ENCODE assay signal across 12 cellular contexts in genomic region chr2:174663572-174663971, GRCh38.
DNase-seq lines count a peak whose midpoint lies in the region; ATAC-seq and TF ChIP-seq lines count a peak whose summit lies in the region.
"Had no signal": no experiment of that assay in that cellular context is flagged by ENCODE, and none has a peak within 500 bp of the region (broad histone marks: within the 10 kb centered on the region; RNA-seq: fewer than 3 reads in every experiment).

No MANE protein-coding gene starts in this region.

- no peaks in the 10 kb centered on the region for H3K9me3 Mint-ChIP-seq in activated CD4-positive, alpha-beta memory T cell treated with anti-CD3 and anti-CD28 coated beads, Interleukin-2, amount 10 ng/mL, durations not matched to agents 7 days and 5 days
- H3K9me3 Mint-ChIP-seq: activated CD4-positive, alpha-beta memory T cell treated with anti-CD3 and anti-CD28 coated beads for 36 hours; CD8-positive, alpha-beta T cell had no signal

- H3K4me1 Mint-ChIP-seq in activated CD4-positive, alpha-beta memory T cell treated with anti-CD3 and anti-CD28 coated beads, Interleukin-2, amount 10 ng/mL, durations not matched to agents 7 days and 5 days: peaks cover 33% of the 10 kb centered on the region

- no peak overlapping the region for H3K27ac Mint-ChIP-seq in activated CD4-positive, alpha-beta memory T cell treated with anti-CD3 and anti-CD28 coated beads, Interleukin-2, amount 10 ng/mL, durations not matched to agents 7 days and 5 days
- H3K27ac Mint-ChIP-seq: activated CD4-positive, alpha-beta memory T cell treated with anti-CD3 and anti-CD28 coated beads for 36 hours; activated naive CD8-positive, alpha-beta T cell; CD8-positive, alpha-beta T cell had no signal

- no peaks in the 10 kb centered on the region for H3K9me3 ChIP-seq in SK-N-MC (ENCODE audit: low read depth, low read length)

- H3K27me3 ChIP-seq in rectal smooth muscle tissue (ENCODE audit: control insufficient read depth, insufficient read depth, low read length): no peaks in the 10 kb centered on the region

- peak overlapping the region; percentile 39 for H3K9ac ChIP-seq in SK-N-MC (ENCODE audit: insufficient read length)
- no peak overlapping the region for H3K9ac ChIP-seq in rectal smooth muscle tissue (ENCODE audit: low read length)

- H3K4me3 ChIP-seq in SK-N-MC (peak overlapping the region; percentile 57; the same call in 1 of the 2 replicates), fibroblast of the aortic adventitia (ENCODE audit: low read depth, low read length) (no peak overlapping the region), rectal smooth muscle tissue (ENCODE audit: low read length) (no peak overlapping the region)

- no peaks in the 10 kb centered on the region for H3K36me3 ChIP-seq in SK-N-MC (ENCODE audit: insufficient read depth, low read length)
- H3K36me3 ChIP-seq in rectal smooth muscle tissue (ENCODE audit: control insufficient read depth, insufficient read depth, low read length): no peaks in the 10 kb centered on the region

- DNase-seq in AG20443 (ENCODE audit: low spot score): peak; percentile 91
- peak; percentile 59 for DNase-seq in SK-N-MC (ENCODE audit: low read depth, low spot score)
- peak; percentile 96 for DNase-seq in fibroblast of the aortic adventitia (ENCODE audit: low read depth)
- DNase-seq in activated CD4-positive, alpha-beta memory T cell treated with anti-CD3 and anti-CD28 coated beads, Interleukin-2, amount 10 ng/mL, durations not matched to agents 7 days and 5 days: no peak
- no peak for DNase-seq in GM10266 (ENCODE audit: extremely low spot score)
- no peak for DNase-seq in islet precursor cell
- DNase-seq: activated CD4-positive, alpha-beta memory T cell treated with anti-CD3 and anti-CD28 coated beads for 36 hours; CD8-positive, alpha-beta T cell; NCI-H345 had no signal

- peaks cover 6% of the 10 kb centered on the region for H3K36me3 Mint-ChIP-seq in activated CD4-positive, alpha-beta memory T cell treated with anti-CD3 and anti-CD28 coated beads, Interleukin-2, amount 10 ng/mL, durations not matched to agents 7 days and 5 days (ENCODE audit: low read depth)
- H3K36me3 Mint-ChIP-seq: activated CD4-positive, alpha-beta memory T cell treated with anti-CD3 and anti-CD28 coated beads for 36 hours; activated naive CD8-positive, alpha-beta T cell had no signal

- H3K4me1 ChIP-seq in rectal smooth muscle tissue (ENCODE audit: control insufficient read depth, insufficient read depth, low read length): peaks cover 25% of the 10 kb centered on the region

- H3K27me3 Mint-ChIP-seq in activated CD4-positive, alpha-beta memory T cell treated with anti-CD3 and anti-CD28 coated beads, Interleukin-2, amount 10 ng/mL, durations not matched to agents 7 days and 5 days: no peaks in the 10 kb centered on the region
- H3K27me3 Mint-ChIP-seq: activated CD4-positive, alpha-beta memory T cell treated with anti-CD3 and anti-CD28 coated beads for 36 hours; activated naive CD8-positive, alpha-beta T cell had no signal

- peak overlapping the region; percentile 91 for H3K27ac ChIP-seq in SK-N-MC
- peak overlapping the region; percentile 78 for H3K27ac ChIP-seq in rectal smooth muscle tissue (ENCODE audit: low read depth, low read length)

- ATAC-seq in GM21529 (IDR thresholded peaks at IDR 0.05; ENCODE audit: unreplicated experiment): no peak
- ATAC-seq: CD8-positive, alpha-beta T cell had no signal

- CTCF ChIA-PET in activated CD4-positive, alpha-beta memory T cell treated with anti-CD3 and anti-CD28 coated beads, Interleukin-2, amount 10 ng/mL, durations not matched to agents 7 days and 5 days (lab: Charles Lee): no interaction called here

- no peak for TF ChIP-seq CTCF in fibroblast of the aortic adventitia (IDR thresholded peaks at IDR 0.05; ENCODE audit: insufficient read depth, low read length)
- no peak for TF ChIP-seq CTCF in GM10266 (IDR thresholded peaks at IDR 0.05; ENCODE audit: control insufficient read depth, insufficient read depth, low read depth, missing control alignments)

- H3K4me3 Mint-ChIP-seq in activated CD4-positive, alpha-beta memory T cell treated with anti-CD3 and anti-CD28 coated beads, Interleukin-2, amount 10 ng/mL, durations not matched to agents 7 days and 5 days: no peak overlapping the region
- H3K4me3 Mint-ChIP-seq: activated CD4-positive, alpha-beta memory T cell treated with anti-CD3 and anti-CD28 coated beads for 36 hours; activated naive CD8-positive, alpha-beta T cell; CD8-positive, alpha-beta T cell had no signal

- POLR2A ChIA-PET in activated CD4-positive, alpha-beta memory T cell treated with anti-CD3 and anti-CD28 coated beads, Interleukin-2, amount 10 ng/mL, durations not matched to agents 7 days and 5 days (lab: Charles Lee): interaction anchor here (1.4 kb wide), 1 partner anchor 29 kb away, joined by 3 read pairs; no protein-coding TSS in a partner anchor

Comparison
In these comparisons a context has a peak if more than half of its experiments do, and no peak if none do; other contexts are left out.
1. DNase-seq: peak in AG20443 (single experiment), SK-N-MC (single experiment) and fibroblast of the aortic adventitia (single experiment); none in activated CD4-positive, alpha-beta memory T cell treated with anti-CD3 and anti-CD28 coated beads, Interleukin-2, amount 10 ng/mL, durations not matched to agents 7 days and 5 days (single experiment), GM10266 (single experiment) and islet precursor cell (single experiment).